Comparison of ENCODE assay signal across 8 cellular contexts in genomic region chr16:58499615-58500328, GRCh38. TPM values are rescaled to one million over a fixed set of nuclear protein-coding genes. Genes with fewer than 3 reads are reported as not detected.
A peak's percentile ranks its signal among the peaks of the same experiment; 100 is the strongest.
DNase-seq lines count a peak whose midpoint lies in the region; ATAC-seq and TF ChIP-seq lines count a peak whose summit lies in the region.

NDRG4 (plus strand) TSS chr16:58500143; CDS start chr16:58500249, 106 bp downstream.

- peak within 1 kb of the TSS; percentile 46 for H3K4me2 ChIP-seq in SU-DHL-6 (ENCODE audit: low read depth, low read length, poor library complexity, severe bottlenecking)

- H3K36me3 ChIP-seq in CD4-positive, CD25-positive, alpha-beta regulatory T cell (ENCODE audit: control insufficient read depth, insufficient read depth, low read length): no peaks in the 10 kb centered on the region
- H3K36me3 ChIP-seq in SU-DHL-6 (ENCODE audit: low read length) (no peaks in the 10 kb centered on the region), kidney epithelial cell (ENCODE audit: control insufficient read depth, insufficient read depth, low read length) (no peaks in the 10 kb centered on the region)

- TF ChIP-seq CTCF in SU-DHL-6 (IDR thresholded peaks at IDR 0.05; ENCODE audit: insufficient read depth, low read length, poor library complexity, severe bottlenecking): no peak
- no peak for TF ChIP-seq CTCF in kidney epithelial cell (IDR thresholded peaks at IDR 0.05; ENCODE audit: insufficient read depth, low read length, poor library complexity, severe bottlenecking)

- H3K9me3 Mint-ChIP-seq in CD4-positive, CD25-positive, alpha-beta regulatory T cell: no peaks in the 10 kb centered on the region

- peak in 1 of 3 donors; percentile 53 for DNase-seq in CD4-positive, CD25-positive, alpha-beta regulatory T cell
- DNase-seq in LHCN-M2 (ENCODE audit: low read depth) (peak; percentile 74), dermis blood vessel endothelial cell (peak; percentile 81), kidney epithelial cell (ENCODE audit: low read depth) (peak; percentile 86)
- DNase-seq in stimulated activated CD4-positive, alpha-beta T cell treated with anti-CD3 and anti-CD28 coated beads, Interleukin-1b, Interleukin-23, amount 100 ng/mL, for 48 hours: peak; percentile 56
- no peak for DNase-seq in activated CD8-positive, alpha-beta memory T cell treated with anti-CD3 and anti-CD28 coated beads, Interleukin-2, amount 50 U/mL, for 48 hours

- ATAC-seq in CD4-positive, CD25-positive, alpha-beta regulatory T cell (ENCODE audit: low read depth in 2 of 2): peak in 1 of 2 donors; percentile 25
- ATAC-seq in GM19438 (IDR thresholded peaks at IDR 0.05; ENCODE audit: low read depth, unreplicated experiment): peak; percentile 56

- no peaks in the 10 kb centered on the region for H3K9me2 ChIP-seq in SU-DHL-6 (replicated peaks; ENCODE audit: insufficient read depth, low read length)

- H3K27me3 Mint-ChIP-seq in CD4-positive, CD25-positive, alpha-beta regulatory T cell: peaks cover 2% of the 10 kb centered on the region

- H3F3A ChIP-seq in SU-DHL-6 (ENCODE audit: insufficient read depth): no peaks in the 10 kb centered on the region

- peak within 1 kb of the TSS; percentile 21 to 80 (median 66) for H3K4me3 Mint-ChIP-seq in CD4-positive, CD25-positive, alpha-beta regulatory T cell

- H3K9me3 ChIP-seq in CD4-positive, CD25-positive, alpha-beta regulatory T cell (ENCODE audit: control insufficient read depth in 2 of 2, low read length in 2 of 2): no peaks in the 10 kb centered on the region
- H3K9me3 ChIP-seq in SU-DHL-6 (ENCODE audit: insufficient read depth, low read length): no peaks in the 10 kb centered on the region

- H3K27me3 ChIP-seq in CD4-positive, CD25-positive, alpha-beta regulatory T cell (ENCODE audit: control insufficient read depth, insufficient read depth, low read length): no peaks in the 10 kb centered on the region
- H3K27me3 ChIP-seq in SU-DHL-6 (ENCODE audit: low read length) (no peaks in the 10 kb centered on the region), kidney epithelial cell (ENCODE audit: control insufficient read depth, insufficient read depth, low read length) (no peaks in the 10 kb centered on the region)

- no peaks in the 10 kb centered on the region for H4K20me1 ChIP-seq in SU-DHL-6 (ENCODE audit: low read depth, low read length)

- no peak within 1 kb of the TSS for H3K4me3 ChIP-seq in CD4-positive, CD25-positive, alpha-beta regulatory T cell (ENCODE audit: low read depth, low read length)
- H3K4me3 ChIP-seq in SU-DHL-6 (ENCODE audit: insufficient read depth, low read length, poor library complexity, severe bottlenecking) (peak within 1 kb of the TSS; percentile 15), kidney epithelial cell (ENCODE audit: low read depth, low read length) (peak within 1 kb of the TSS; percentile 56)

- no peaks in the 10 kb centered on the region for H3K36me3 Mint-ChIP-seq in CD4-positive, CD25-positive, alpha-beta regulatory T cell

- peaks cover 15% of the 10 kb centered on the region for H3K4me1 ChIP-seq in CD4-positive, CD25-positive, alpha-beta regulatory T cell (ENCODE audit: control insufficient read depth, insufficient read depth, low read length, poor library complexity, severe bottlenecking)

- no peaks in the 10 kb centered on the region for H3K79me2 ChIP-seq in SU-DHL-6 (ENCODE audit: insufficient read depth, low read length)

- no peak within 1 kb of the TSS for H3K27ac ChIP-seq in CD4-positive, CD25-positive, alpha-beta regulatory T cell (ENCODE audit: insufficient read depth, low read length, poor library complexity, severe bottlenecking)
- no peak within 1 kb of the TSS for H3K27ac ChIP-seq in SU-DHL-6 (ENCODE audit: low read depth, low read length)

- H2AFZ ChIP-seq in SU-DHL-6 (ENCODE audit: low read depth, low read length, severe bottlenecking): peak within 1 kb of the TSS; percentile 60

- H3K4me1 Mint-ChIP-seq in CD4-positive, CD25-positive, alpha-beta regulatory T cell: peaks cover 0 to 36% (median 0%) of the 10 kb centered on the region in 4 donors

- H3K9ac ChIP-seq in SU-DHL-6 (ENCODE audit: low read length): peak within 1 kb of the TSS; percentile 19

- H3K27ac Mint-ChIP-seq in CD4-positive, CD25-positive, alpha-beta regulatory T cell: no peak within 1 kb of the TSS

RNA-seq across cellular contexts. Expression of gene NDRG4, which starts in this region (rescaled TPM):
- 0.52 TPM for total RNA-seq in CD4-positive, CD25-positive, alpha-beta regulatory T cell
- polyA plus RNA-seq in CD4-positive, CD25-positive, alpha-beta regulatory T cell: under 1 TPM in 2 of 4 donors, not detected in 2; 0.15 to 0.40 TPM
- total RNA-seq in LHCN-M2 (2014; rRNA removed) (7.6 and 10.7 TPM in 2 replicates), dermis blood vessel endothelial cell (62.6 and 89.0 TPM in 2 replicates), kidney epithelial cell (30.1 and 38.7 TPM in 2 replicates)
- 5.8 TPM for polyA plus RNA-seq in LHCN-M2 (2012)
